Comparison of ENCODE assay signal across 8 cellular contexts in genomic region chr12:20212658-20213387, GRCh38.
DNase-seq lines count a peak whose midpoint lies in the region; ATAC-seq, FAIRE-seq and TF ChIP-seq lines count a peak whose summit lies in the region.

No MANE protein-coding gene starts in this region.

- peak in 1 of 4 donors; percentile 62 for TF ChIP-seq EP300 in upper lobe of left lung (IDR thresholded peaks at IDR 0.05)

- no peaks in the 10 kb centered on the region for H3K9me1 ChIP-seq in endothelial cell of umbilical vein (replicated peaks; ENCODE audit: control insufficient read depth, extremely low read depth, insufficient read depth, low read length)

- H3K4me3 ChIP-seq in HCT116 (replicated peaks in 1 of 2; ENCODE audit: low read depth in 1 of 2, low read length in 2 of 2) (peak overlapping the region in 1 of 2 experiments; percentile 22; a peak in 2 of 4 replicates), OCI-LY3 (ENCODE audit: low read length) (no peak overlapping the region), endothelial cell of umbilical vein (replicated peaks in 1 of 3; ENCODE audit: insufficient read depth in 1 of 3, low read depth in 1 of 3, low read length in 3 of 3) (peak overlapping the region in 1 of 3 experiments; percentile 15), upper lobe of left lung (peak overlapping the region in 1 of 4 donors; percentile 18)

- H3K4me2 ChIP-seq in HCT116 (ENCODE audit: low read length) (peak overlapping the region; percentile 59), OCI-LY3 (ENCODE audit: low read length) (peak overlapping the region; percentile 66), endothelial cell of umbilical vein (ENCODE audit: insufficient read depth, low read length) (peak overlapping the region; percentile 77)

- peak overlapping the region; percentile 92 for H2AFZ ChIP-seq in HCT116 (ENCODE audit: low read depth, low read length, poor library complexity, severe bottlenecking)
- no peak overlapping the region for H2AFZ ChIP-seq in OCI-LY3 (ENCODE audit: low read depth, low read length)
- H2AFZ ChIP-seq in endothelial cell of umbilical vein (ENCODE audit: low read depth, low read length): peak overlapping the region; percentile 78

- ATAC-seq in HCT116 (peak; percentile 100), upper lobe of left lung (ENCODE audit: low FRiP score in 2 of 2) (peak; percentile 87 to 97), GM18861 (IDR thresholded peaks at IDR 0.05; ENCODE audit: unreplicated experiment) (no peak)

- POLR2A ChIA-PET in HCT116 (lab: Charles Lee) (no interaction called here), endothelial cell of umbilical vein (lab: Charles Lee) (no interaction called here)

- dilution Hi-C loops in endothelial cell of umbilical vein (cut with MboI; ENCODE audit: extremely low pct_ligation_motif_present, low sequenced_read_pairs): no loop called here

- TF ChIP-seq RAD21 in HCT116 (IDR thresholded peaks at IDR 0.05; ENCODE audit: low read depth): no peak

- intact Hi-C loops in HCT116 (cut with micrococcal nuclease): no loop called here
- intact Hi-C loops in endothelial cell of umbilical vein (cut with micrococcal nuclease): loop anchor here (1.0 to 2.0 kb wide), 5 partner anchors 63 to 637 kb away; partner anchors contain the start of gene PDE3A

- H3K9ac ChIP-seq in HCT116 (ENCODE audit: low read length): no peak overlapping the region
- H3K9ac ChIP-seq in OCI-LY3 (ENCODE audit: low read length): 0 out of 2 replicates have a peak overlapping the region, but pooled peaks have one; percentile 10
- H3K9ac ChIP-seq in endothelial cell of umbilical vein (replicated peaks; ENCODE audit: extremely low read depth, insufficient read depth, low read length): peak overlapping the region; percentile 61

- BruUV-seq in HCT116 (replicated peaks; lab: Mats Ljungman, UMichigan) (no TSS peak), endothelial cell of umbilical vein (replicated peaks; lab: Mats Ljungman, UMichigan) (TSS peak; percentile 89)

- H3K27ac ChIP-seq in HCT116 (ENCODE audit: low read depth, low read length) (peak overlapping the region; percentile 44; the same call in 1 of the 2 replicates), OCI-LY3 (ENCODE audit: low read length) (peak overlapping the region; percentile 14; the same call in 1 of the 2 replicates), endothelial cell of umbilical vein (ENCODE audit: insufficient read depth, low read depth, low read length) (peak overlapping the region; percentile 77), upper lobe of left lung (peak overlapping the region; percentile 41 to 74 (median 50))

- no peaks in the 10 kb centered on the region for H4K20me1 ChIP-seq in HCT116 (ENCODE audit: insufficient read depth)
- H4K20me1 ChIP-seq in OCI-LY3 (ENCODE audit: insufficient read depth, low read length): no peaks in the 10 kb centered on the region
- H4K20me1 ChIP-seq in endothelial cell of umbilical vein (replicated peaks; ENCODE audit: control insufficient read depth, extremely low read depth, insufficient read depth, low read length): no peaks in the 10 kb centered on the region

- no peaks in the 10 kb centered on the region for H3K9me2 ChIP-seq in HCT116 (ENCODE audit: insufficient read depth)

- FAIRE-seq in endothelial cell of umbilical vein (lab: Jason Lieb, UNC): peak; percentile 96

- no peaks in the 10 kb centered on the region for H3K36me3 ChIP-seq in HCT116 (ENCODE audit: control insufficient read depth in 1 of 2, insufficient read depth in 2 of 2, low read length in 2 of 2)
- no peaks in the 10 kb centered on the region for H3K36me3 ChIP-seq in OCI-LY3 (replicated peaks; ENCODE audit: low read depth, low read length)
- H3K36me3 ChIP-seq in endothelial cell of umbilical vein (ENCODE audit: control insufficient read depth in 2 of 2, extremely low read depth in 1 of 2, insufficient read depth in 2 of 2, low read length in 2 of 2): no peaks in the 10 kb centered on the region
- H3K36me3 ChIP-seq in upper lobe of left lung: no peaks in the 10 kb centered on the region

- TF ChIP-seq CTCF in HCT116 (IDR thresholded peaks at IDR 0.05 in 2 of 3, conservative IDR thresholded peaks at IDR 0.05 in 1 of 3; ENCODE audit: borderline replicate concordance in 1 of 3, insufficient read depth in 1 of 3, low read depth in 2 of 3, low read length in 2 of 3) (no peak), OCI-LY3 (IDR thresholded peaks at IDR 0.05; ENCODE audit: low read depth, low read length) (no peak), endothelial cell of umbilical vein (IDR thresholded peaks at IDR 0.05; ENCODE audit: extremely low read depth in 1 of 2, insufficient read depth in 1 of 2, low read depth in 1 of 2, low read length in 2 of 2) (no peak), upper lobe of left lung (IDR thresholded peaks at IDR 0.05) (no peak)

- RAD21 ChIA-PET in HCT116 (lab: Charles Lee; ENCODE audit: low non-redundant PET in 1 of 2, low total read pairs in 2 of 2, uncharacterized antibody in 2 of 2, unreplicated experiment in 2 of 2): no interaction called here

- TF ChIP-seq POLR2A in HCT116 (IDR thresholded peaks at IDR 0.05; ENCODE audit: borderline replicate concordance, extremely low read depth, insufficient read depth, insufficient read length): no peak
- no peak for TF ChIP-seq POLR2A in endothelial cell of umbilical vein (IDR thresholded peaks at IDR 0.05; ENCODE audit: low read depth, low read length)
- TF ChIP-seq POLR2A in upper lobe of left lung (IDR thresholded peaks at IDR 0.05): no peak
- no peak for TF ChIP-seq POLR2A in erythroblast (IDR thresholded peaks at IDR 0.05; ENCODE audit: low read length)

- H3K4me1 ChIP-seq in HCT116 (ENCODE audit: control insufficient read depth in 1 of 2, insufficient read depth in 2 of 2, low read length in 2 of 2) (peaks cover 14 to 16% of the 10 kb centered on the region in 2 experiments), OCI-LY3 (ENCODE audit: low read length) (peaks cover 31% of the 10 kb centered on the region), endothelial cell of umbilical vein (ENCODE audit: control insufficient read depth, extremely low read depth, insufficient read depth, low read length) (peaks cover 12% of the 10 kb centered on the region), upper lobe of left lung (peaks cover 7 to 28% (median 25%) of the 10 kb centered on the region in 4 donors)

- WGBS in upper lobe of left lung, 2 donors: 29 to 31% methylated on average over 7 of the region's 7 CpGs

- no peaks in the 10 kb centered on the region for H3K9me3 ChIP-seq in HCT116 (ENCODE audit: control insufficient read depth in 1 of 2, insufficient read depth in 1 of 2, low read depth in 1 of 2, low read length in 2 of 2)
- H3K9me3 ChIP-seq in OCI-LY3 (ENCODE audit: insufficient read depth, low read length): no peaks in the 10 kb centered on the region
- no peaks in the 10 kb centered on the region for H3K9me3 ChIP-seq in endothelial cell of umbilical vein (replicated peaks; ENCODE audit: control insufficient read depth, insufficient read depth, low read length)
- no peaks in the 10 kb centered on the region for H3K9me3 ChIP-seq in upper lobe of left lung

- no peaks in the 10 kb centered on the region for H3K27me3 ChIP-seq in HCT116 (ENCODE audit: insufficient read depth, low read length)
- no peaks in the 10 kb centered on the region for H3K27me3 ChIP-seq in OCI-LY3 (ENCODE audit: low read depth, low read length)
- no peaks in the 10 kb centered on the region for H3K27me3 ChIP-seq in endothelial cell of umbilical vein (ENCODE audit: control insufficient read depth in 2 of 2, insufficient read depth in 2 of 2, low read length in 2 of 2)
- no peaks in the 10 kb centered on the region for H3K27me3 ChIP-seq in upper lobe of left lung

- H3K79me2 ChIP-seq in HCT116 (ENCODE audit: insufficient read depth, low read length) (no peaks in the 10 kb centered on the region), OCI-LY3 (ENCODE audit: low read length) (no peaks in the 10 kb centered on the region), endothelial cell of umbilical vein (ENCODE audit: control insufficient read depth, insufficient read depth, low read length) (no peaks in the 10 kb centered on the region)

- CTCF ChIA-PET in HCT116 (lab: Charles Lee) (no interaction called here), endothelial cell of umbilical vein (lab: Charles Lee) (interaction anchor here (0.7 to 2.5 kb wide), 9 partner anchors 9 to 706 kb away, joined by 3 to 14 read pairs (median 5); no protein-coding TSS in a partner anchor)

- DNase-seq in HCT116 (ENCODE audit: low read depth, low spot score) (peak; percentile 82), endothelial cell of umbilical vein (ENCODE audit: low read depth, low spot score) (peak; percentile 99), lung microvascular endothelial cell (ENCODE audit: low read depth in 2 of 2) (peak; percentile 98 to 100), upper lobe of left lung (peak in 1 of 2 donors; percentile 74), erythroblast (lab: John Stamatoyannopoulos, UW) (no peak), NAMALWA (ENCODE audit: low spot score) (no peak)

TF ChIP-seq in HCT116, 20 proteins besides CTCF, POLR2A, EP300 and RAD21 (continues in another document):
- no peak for TF ChIP-seq SIN3A (IDR thresholded peaks at IDR 0.05; ENCODE audit: low read depth)
- no peak for TF ChIP-seq ZNF274 (IDR thresholded peaks at IDR 0.05; ENCODE audit: low read depth, low read length)
- TF ChIP-seq POLR2AphosphoS5 (IDR thresholded peaks at IDR 0.05; ENCODE audit: low read depth, low read length): peak; percentile 38; the same call in 1 of the 2 replicates
- peak; percentile 76 for TF ChIP-seq FOSL1 (IDR thresholded peaks at IDR 0.05; ENCODE audit: low read depth)
- peak; percentile 70 for TF ChIP-seq JUND (IDR thresholded peaks at IDR 0.05)
- peak; percentile 46; the same call in 1 of the 2 replicates for TF ChIP-seq SRF (IDR thresholded peaks at IDR 0.05; ENCODE audit: low read depth)
- peak; percentile 89 for TF ChIP-seq CBX3 (IDR thresholded peaks at IDR 0.05; ENCODE audit: low read depth)
- no peak for TF ChIP-seq EGR1 (IDR thresholded peaks at IDR 0.05; ENCODE audit: low read depth)

TF ChIP-seq in endothelial cell of umbilical vein, 7 proteins besides CTCF, POLR2A, EP300 and RAD21:
- peak; percentile 49 for TF ChIP-seq POLR2AphosphoS5 (IDR thresholded peaks at IDR 0.05; ENCODE audit: insufficient read depth, low read depth, low read length)
- TF ChIP-seq FOS (IDR thresholded peaks at IDR 0.05; ENCODE audit: borderline replicate concordance, insufficient read depth, low read length): peak; percentile 96
- TF ChIP-seq GATA2 (IDR thresholded peaks at IDR 0.05; ENCODE audit: insufficient read depth, insufficient read length, low read depth, low read length): no peak
- peak; percentile 97 for TF ChIP-seq JUN (IDR thresholded peaks at IDR 0.05; ENCODE audit: borderline replicate concordance, insufficient read depth, insufficient read length, low read depth)
- no peak for TF ChIP-seq MYC (IDR thresholded peaks at IDR 0.05; ENCODE audit: low read depth, low read length)
- no peak for TF ChIP-seq EZH2 (IDR thresholded peaks at IDR 0.05; ENCODE audit: borderline replicate concordance, low read depth, low read length, severe bottlenecking)
- no peak for TF ChIP-seq MAX (IDR thresholded peaks at IDR 0.05; ENCODE audit: insufficient read depth, insufficient read length)
TF ChIP-seq in endothelial cell of umbilical vein: peak in this region for 3.

Comparison
In these comparisons a context has a peak if more than half of its experiments do, and no peak if none do; other contexts are left out.
1. DNase-seq: peak in HCT116 (single experiment), endothelial cell of umbilical vein (single experiment) and lung microvascular endothelial cell (2 of 2); none in erythroblast (0 of 2) and NAMALWA (single experiment).
2. H3K27ac ChIP-seq: peak in every context shown above with its lines; median percentile 77 in endothelial cell of umbilical vein; 50 in upper lobe of left lung; 44 in HCT116; 14 in OCI-LY3.
3. Peak in every context shown above with its lines, with median percentiles within 50 percentile points of each other: H3K4me2 ChIP-seq.